ENCODE assay signal across 13 cellular contexts in the genomic region with DNA sequence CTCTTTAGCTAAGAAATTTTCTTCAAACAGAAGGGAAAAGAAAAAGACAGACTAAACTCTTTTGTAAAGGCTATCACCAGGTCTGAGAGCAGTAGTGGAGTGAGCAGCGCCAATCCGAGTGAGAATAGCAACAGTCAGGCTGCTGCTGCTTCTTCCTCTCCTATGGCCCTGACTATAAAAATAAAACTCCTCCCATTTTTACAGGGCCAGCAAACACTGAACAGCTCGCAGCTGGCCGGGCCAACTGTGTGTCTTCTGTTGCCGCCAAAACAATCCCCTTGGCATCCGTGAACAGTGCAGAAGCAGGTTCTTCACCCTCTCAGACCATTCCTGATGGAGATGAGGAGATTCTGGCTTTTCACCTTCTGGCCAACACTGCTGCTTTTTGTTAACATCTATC.
"Had no signal": no experiment of that assay in that cellular context is flagged by ENCODE, and none has a peak within 500 bp of the region (broad histone marks: within the 10 kb centered on the region; RNA-seq: fewer than 3 reads in every experiment).

No MANE protein-coding gene starts in this region.

- H3K9me3 ChIP-seq: ovary had no signal

- H3K27ac ChIP-seq: foreskin keratinocyte, neural progenitor cell, ovary had no signal

- H3K36me3 ChIP-seq: neural progenitor cell, ovary had no signal

- ATAC-seq: activated CD8-positive, alpha-beta memory T cell treated with anti-CD3 and anti-CD28 coated beads, Interleukin-2, amount 10 ng/mL, durations not matched to agents 7 days and 5 days; effector memory CD8-positive, alpha-beta T cell; foreskin keratinocyte; left cardiac atrium; sciatic nerve had no signal

- DNase-seq: activated CD4-positive, alpha-beta memory T cell treated with anti-CD3 and anti-CD28 coated beads for 36 hours; activated CD4-positive, alpha-beta T cell treated with anti-CD3 and anti-CD28 coated beads for 1 hour; activated CD8-positive, alpha-beta memory T cell treated with anti-CD3 and anti-CD28 coated beads, Interleukin-2, amount 10 ng/mL, durations not matched to agents 7 days and 5 days; activated naive CD4-positive, alpha-beta T cell treated with anti-CD3 and anti-CD28 coated beads, Interleukin-2, amount 10 ng/mL, durations not matched to agents 7 days and 5 days; activated T-cell treated with anti-CD3 and anti-CD28 coated beads, Interleukin-2, amount 50 U/mL, for 1 hour; effector memory CD8-positive, alpha-beta T cell; foreskin keratinocyte; head of caudate nucleus; left cardiac atrium; naive B cell; ovary had no signal

- H3K4me1 ChIP-seq: foreskin keratinocyte, neural progenitor cell had no signal

- H3K4me3 ChIP-seq: neural progenitor cell, ovary had no signal

- H3K27me3 ChIP-seq: foreskin keratinocyte, ovary had no signal
